ENCODE assay signal across 11 cellular contexts in genomic region chr16:87986361-87986849, GRCh38. TPM values are rescaled to one million over a fixed set of nuclear protein-coding genes. Genes with fewer than 3 reads are reported as not detected.
DNase-seq lines count a peak whose midpoint lies in the region; ATAC-seq, FAIRE-seq and TF ChIP-seq lines count a peak whose summit lies in the region.
"Not testable (repeated sequence)": the region's sequence is repeated elsewhere in the genome, so short reads cannot be mapped to it uniquely, and the experiment has no call there.
"Had no signal": no experiment of that assay in that cellular context is flagged by ENCODE, and none has a peak within 500 bp of the region (broad histone marks: within the 10 kb centered on the region; RNA-seq: fewer than 3 reads in every experiment).

No MANE protein-coding gene starts in this region.

- H3K4me3 ChIP-seq in astrocyte (ENCODE audit: insufficient read depth, low read depth, low read length): not testable (repeated sequence)

- H3K27me3 Mint-ChIP-seq in astrocyte (ENCODE audit: low read depth, unreplicated experiment); natural killer cell (ENCODE audit: low read depth in 2 of 2): not testable (repeated sequence)

- peak overlapping the region; percentile 66 for H3K9ac ChIP-seq in astrocyte (ENCODE audit: low read length)

- FAIRE-seq in astrocyte (lab: Jason Lieb, UNC): not testable (repeated sequence)

- not testable (repeated sequence) for H3K36me3 ChIP-seq in astrocyte (ENCODE audit: insufficient read depth, low read length)

- not testable (repeated sequence) for H3K9me3 Mint-ChIP-seq in astrocyte (ENCODE audit: unreplicated experiment); natural killer cell

- not testable (repeated sequence) for H3K27me3 ChIP-seq in astrocyte (ENCODE audit: insufficient read depth, low read length)

- TF ChIP-seq CTCF in astrocyte (IDR thresholded peaks at IDR 0.05; ENCODE audit: insufficient read depth, low read depth, low read length); natural killer cell (IDR thresholded peaks at IDR 0.05): not testable (repeated sequence)

- peaks cover 18% of the 10 kb centered on the region for H3K36me3 Mint-ChIP-seq in astrocyte (ENCODE audit: low read depth, unreplicated experiment)
- H3K36me3 Mint-ChIP-seq in natural killer cell: not testable (repeated sequence)

- not testable (repeated sequence) for H3K4me1 ChIP-seq in astrocyte (ENCODE audit: insufficient read depth, low read length)

- not testable (repeated sequence) for H3K9me3 ChIP-seq in astrocyte (ENCODE audit: insufficient read depth, low read depth, low read length)

- H4K20me1 ChIP-seq in astrocyte (ENCODE audit: insufficient read depth, low read length): not testable (repeated sequence)

- DNase-seq in AG20443 (ENCODE audit: low spot score) (peak; percentile 40), OCI-M1 (lab: John Stamatoyannopoulos, UW) (peak; percentile 34), astrocyte (ENCODE audit: low read depth) (peak; percentile 48), fibroblast of peridontal ligament (ENCODE audit: extremely low read depth) (peak; percentile 49), natural killer cell (peak; percentile 47)
- peak; percentile 15 to 44 for DNase-seq in activated CD8-positive, alpha-beta memory T cell treated with anti-CD3 and anti-CD28 coated beads for 4 hours (ENCODE audit: low read depth in 2 of 2)
- DNase-seq in stimulated activated CD8-positive, alpha-beta memory T cell treated with anti-CD3 and anti-CD28 coated beads, Interleukin-12 subunit alpha, Interleukin-12 subunit beta, amount 100 ng/mL, for 24 hours (ENCODE audit: extremely low read depth): peak; percentile 11

- H3K79me2 ChIP-seq in astrocyte (ENCODE audit: insufficient read depth, low read length): not testable (repeated sequence)

- H3K27ac Mint-ChIP-seq in astrocyte (ENCODE audit: unreplicated experiment) (peak overlapping the region; percentile 84), natural killer cell (peak overlapping the region; percentile 56 to 65)

- not testable (repeated sequence) for H2AFZ ChIP-seq in astrocyte (ENCODE audit: low read depth, low read length)

- H3K4me3 Mint-ChIP-seq in astrocyte (ENCODE audit: unreplicated experiment): peak overlapping the region; percentile 50
- not testable (repeated sequence) for H3K4me3 Mint-ChIP-seq in natural killer cell

- intact Hi-C loops in natural killer cell (cut with micrococcal nuclease): loop anchor here (5.0 kb wide), 1 partner anchor 34 kb away; the partner anchor contains the start of gene BANP

- H3K27ac ChIP-seq in astrocyte (ENCODE audit: low read depth, low read length): peak overlapping the region; percentile 72

- ATAC-seq in HG02610 (IDR thresholded peaks at IDR 0.05; ENCODE audit: unreplicated experiment) (peak; percentile 76), natural killer cell (peak; percentile 84 to 95 (median 89))

- H3K4me1 Mint-ChIP-seq in astrocyte (ENCODE audit: low read depth, unreplicated experiment): peaks cover 14% of the 10 kb centered on the region
- peaks cover 22 to 40% of the 10 kb centered on the region in 2 donors for H3K4me1 Mint-ChIP-seq in natural killer cell

- peak overlapping the region; percentile 48 for H3K4me2 ChIP-seq in astrocyte (ENCODE audit: low read length)

RNA-seq across cellular contexts. Expression of gene BANP, which starts 35.2 kb away (rescaled TPM):
- total RNA-seq in astrocyte: 26.0 and 28.9 TPM in 2 replicates
- total RNA-seq in natural killer cell: 100 to 1,000 TPM in 2 of 3 donors, 10 to 100 TPM in 1; 88.8 to 117 (median 117) TPM

RNA-seq across cellular contexts. Expression of gene CA5A, which starts 50.1 kb away (rescaled TPM):
- total RNA-seq in astrocyte (not detected in 2 replicates), natural killer cell (not detected)
- total RNA-seq: gastroesophageal sphincter, left colon, transverse colon had no signal
